ENCODE assay signal across 20 cellular contexts in the genomic region with DNA sequence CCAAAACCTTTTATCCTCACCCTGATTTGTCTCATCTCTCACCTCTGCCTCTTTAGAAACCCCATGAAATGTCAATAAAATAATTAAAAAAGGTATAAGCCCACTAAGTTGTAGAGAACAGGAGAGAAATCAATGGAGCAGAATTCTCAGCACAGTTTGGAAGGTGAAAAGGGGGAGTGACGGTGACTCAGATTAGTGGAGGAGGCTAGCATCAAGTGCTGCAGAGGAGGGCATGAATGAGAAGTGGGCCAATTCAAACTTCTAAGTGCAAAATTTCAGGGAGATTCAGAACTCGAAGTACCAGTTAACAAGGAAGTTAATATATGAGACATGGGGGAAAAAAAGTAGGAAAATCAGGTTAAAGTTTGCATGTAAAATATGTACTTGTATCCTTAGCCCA.
"Had no signal": no experiment of that assay in that cellular context is flagged by ENCODE, and none has a peak within 500 bp of the region (broad histone marks: within the 10 kb centered on the region; RNA-seq: fewer than 3 reads in every experiment).

No MANE protein-coding gene starts in this region.

- ATAC-seq: left lobe of liver; natural killer cell; pancreas; right lobe of liver; stimulated activated naive B cell treated with anti-CD40 and anti-IgM and Interleukin-4, amounts not matched to agents 10 μg/mL and 1 μg/mL and 100 μg/mL, for 72 hours had no signal

- H3K4me3 ChIP-seq: coronary artery, esophagus muscularis mucosa, pancreas, right lobe of liver, suprapubic skin, transverse colon, vagina had no signal

- H3K4me3 Mint-ChIP-seq: natural killer cell; stimulated activated naive B cell treated with anti-CD40 and anti-IgM and Interleukin-4, amounts not matched to agents 10 μg/mL and 1 μg/mL and 100 μg/mL, for 72 hours; stimulated activated naive CD8-positive, alpha-beta T cell treated with anti-CD3 and anti-CD28 coated beads, Interleukin-15, Interleukin-2, amounts not matched to agents 100 ng/mL and 50 ng/mL, for 24 hours had no signal

- H3K27me3 Mint-ChIP-seq: stimulated activated naive B cell treated with anti-CD40 and anti-IgM and Interleukin-4, amounts not matched to agents 10 μg/mL and 1 μg/mL and 100 μg/mL, for 72 hours; stimulated activated naive CD8-positive, alpha-beta T cell treated with anti-CD3 and anti-CD28 coated beads, Interleukin-15, Interleukin-2, amounts not matched to agents 100 ng/mL and 50 ng/mL, for 24 hours had no signal

- H3K36me3 ChIP-seq: esophagus muscularis mucosa, neutrophil, pancreas, right lobe of liver, suprapubic skin, transverse colon, vagina had no signal

- DNase-seq: dermis blood vessel endothelial cell; effector memory CD4-positive, alpha-beta T cell; foreskin melanocyte; glutamatergic neuron; kidney; natural killer cell; pancreas; right lobe of liver; small intestine; stimulated activated CD4-positive, alpha-beta T cell treated with anti-CD3 and anti-CD28 coated beads, Interleukin-15, amount 100 ng/mL, for 24 hours; stimulated activated CD4-positive, alpha-beta T cell treated with anti-CD3 and anti-CD28 coated beads, Interleukin-2, amount 100 ng/mL, for 48 hours; stimulated activated naive B cell treated with anti-CD40 and anti-IgM and Interleukin-4, amounts not matched to agents 10 μg/mL and 1 μg/mL and 100 μg/mL, for 72 hours; transverse colon had no signal

- H3K4me1 ChIP-seq: esophagus muscularis mucosa, pancreas, right lobe of liver, suprapubic skin, transverse colon, vagina had no signal

- H3K36me3 Mint-ChIP-seq: natural killer cell; stimulated activated naive B cell treated with anti-CD40 and anti-IgM and Interleukin-4, amounts not matched to agents 10 μg/mL and 1 μg/mL and 100 μg/mL, for 72 hours had no signal

- H3K4me1 Mint-ChIP-seq: natural killer cell; stimulated activated naive B cell treated with anti-CD40 and anti-IgM and Interleukin-4, amounts not matched to agents 10 μg/mL and 1 μg/mL and 100 μg/mL, for 72 hours had no signal

- H3K27ac Mint-ChIP-seq: natural killer cell; stimulated activated naive B cell treated with anti-CD40 and anti-IgM and Interleukin-4, amounts not matched to agents 10 μg/mL and 1 μg/mL and 100 μg/mL, for 72 hours; stimulated activated naive CD8-positive, alpha-beta T cell treated with anti-CD3 and anti-CD28 coated beads, Interleukin-15, Interleukin-2, amounts not matched to agents 100 ng/mL and 50 ng/mL, for 24 hours had no signal

- H3K27ac ChIP-seq: coronary artery, esophagus muscularis mucosa, neutrophil, pancreas, right lobe of liver, suprapubic skin, transverse colon, vagina had no signal

- H3K9me3 ChIP-seq: esophagus muscularis mucosa, neutrophil, pancreas, right lobe of liver, suprapubic skin, transverse colon, vagina had no signal

- H3K9me3 Mint-ChIP-seq: natural killer cell; stimulated activated naive CD8-positive, alpha-beta T cell treated with anti-CD3 and anti-CD28 coated beads, Interleukin-15, Interleukin-2, amounts not matched to agents 100 ng/mL and 50 ng/mL, for 24 hours had no signal

- H3K27me3 ChIP-seq: esophagus muscularis mucosa, neutrophil, pancreas, right lobe of liver, suprapubic skin, transverse colon, vagina had no signal
